In genomic region chr10:102429468-102429867, GRCh38 we compare ENCODE assay signal across 2 cellular contexts.
A peak's percentile ranks its signal among the peaks of the same experiment; 100 is the strongest.
TF ChIP-seq lines count a peak whose summit lies in the region.

No MANE protein-coding gene starts in this region.

TF ChIP-seq in GM23338, 12 proteins besides CTCF, POLR2A, EP300 and RAD21:
- TF ChIP-seq ETS1 (IDR thresholded peaks at IDR 0.05) (no peak), EZH2phosphoT487 (IDR thresholded peaks at IDR 0.05; ENCODE audit: unreplicated experiment) (no peak), CREB1 (CRISPR knock-in tag; IDR thresholded peaks at IDR 0.05; ENCODE audit: low read depth) (no peak), REST (IDR thresholded peaks at IDR 0.05; ENCODE audit: unreplicated experiment) (no peak), EZH2 (IDR thresholded peaks at IDR 0.05; ENCODE audit: low read depth, unreplicated experiment) (no peak), NANOG (IDR thresholded peaks at IDR 0.05; ENCODE audit: borderline replicate concordance) (no peak), ZNF114 (CRISPR knock-in tag; IDR thresholded peaks at IDR 0.05) (no peak), JUNB (IDR thresholded peaks at IDR 0.05; ENCODE audit: unreplicated experiment) (no peak), POLR2AphosphoS5 (IDR thresholded peaks at IDR 0.05; ENCODE audit: low read depth) (no peak), STAT1 (IDR thresholded peaks at IDR 0.05; ENCODE audit: unreplicated experiment) (no peak), ZNF462 (CRISPR knock-in tag; IDR thresholded peaks at IDR 0.05) (no peak)

TF ChIP-seq in K562, 482 proteins besides CTCF, POLR2A, EP300 and RAD21:
- no peak for TF ChIP-seq RREB1 (CRISPR knock-in tag; IDR thresholded peaks at IDR 0.05)
- peak; percentile 11; the same call in 1 of the 2 replicates for TF ChIP-seq ATF3 (IDR thresholded peaks at IDR 0.05)
- TF ChIP-seq ATF3 (CRISPR knock-in tag; conservative IDR thresholded peaks at IDR 0.05) = no peak
